ENCODE assay signal across 8 cellular contexts in genomic region chr1:42766723-42767509, GRCh38. TPM values are rescaled to one million over a fixed set of nuclear protein-coding genes. Genes with fewer than 3 reads are reported as not detected.
DNase-seq lines count a peak whose midpoint lies in the region; ATAC-seq and TF ChIP-seq lines count a peak whose summit lies in the region.

Gene C1orf50 (plus strand): TSS chr1:42767249. CDS start chr1:42767312, 63 bp downstream.
Gene P3H1 (minus strand): TSS chr1:42767028. CDS start chr1:42766971, 57 bp downstream.

- H3K4me1 Mint-ChIP-seq in natural killer cell treated with Interleukin-12 subunit alpha and Interleukin-12 subunit beta and Interleukin-15 and Interleukin-18, amount 100 ng/mL, for 72 hours (ENCODE audit: low read depth in 2 of 2): peaks cover 16 to 21% of the 10 kb centered on the region in 2 donors

- no peak for TF ChIP-seq CTCF in Loucy (conservative IDR thresholded peaks at IDR 0.05; ENCODE audit: low read length)
- TF ChIP-seq CTCF in RWPE2 (IDR thresholded peaks at IDR 0.05; ENCODE audit: poor library complexity, severe bottlenecking): no peak
- no peak for TF ChIP-seq CTCF in fibroblast of pulmonary artery (IDR thresholded peaks at IDR 0.05; ENCODE audit: low read length, missing control alignments)

- H3K4me3 ChIP-seq in H7 (ENCODE audit: insufficient read depth, low read depth, low read length) (peak within 1 kb of the TSS; percentile 100), Loucy (ENCODE audit: low read length, poor library complexity, severe bottlenecking) (peak within 1 kb of the TSS; percentile 83), RWPE2 (ENCODE audit: severe bottlenecking) (peak within 1 kb of the TSS; percentile 83), fibroblast of pulmonary artery (replicated peaks; ENCODE audit: low read depth, low read length) (peak within 1 kb of the TSS; percentile 94)

- H3K4me3 Mint-ChIP-seq in natural killer cell treated with Interleukin-12 subunit alpha and Interleukin-12 subunit beta and Interleukin-15 and Interleukin-18, amount 100 ng/mL, for 72 hours: no peak within 1 kb of the TSS

- peak within 1 kb of the TSS; percentile 95 for H3K9ac ChIP-seq in ES-I3 (ENCODE audit: low read depth, low read length)
- peak within 1 kb of the TSS; percentile 80 for H3K9ac ChIP-seq in Loucy (ENCODE audit: low read depth, low read length, poor library complexity, severe bottlenecking)

- peaks cover 18% of the 10 kb centered on the region for H4K20me1 ChIP-seq in Loucy (ENCODE audit: insufficient read depth, low read length, poor library complexity, severe bottlenecking)

- DNase-seq in H7 (peak; percentile 99), RWPE2 (ENCODE audit: low spot score) (peak; percentile 99), fibroblast of pulmonary artery (ENCODE audit: low read depth) (peak; percentile 99)
- peak; percentile 100 for DNase-seq in activated effector memory CD4-positive, alpha-beta T cell treated with Interleukin-2 at 50 U/mL for 16 hours
- peak; percentile 100 for DNase-seq in natural killer cell treated with Interleukin-12 subunit alpha and Interleukin-12 subunit beta and Interleukin-15 and Interleukin-18, amount 100 ng/mL, for 72 hours (ENCODE audit: low spot score)
- peak; percentile 100 for DNase-seq in stimulated activated naive CD4-positive, alpha-beta T cell treated with Interleukin-2 at 50 U/mL for 16 hours (lab: John Stamatoyannopoulos, UW)

- H3K9me3 Mint-ChIP-seq in natural killer cell treated with Interleukin-12 subunit alpha and Interleukin-12 subunit beta and Interleukin-15 and Interleukin-18, amount 100 ng/mL, for 72 hours: no peaks in the 10 kb centered on the region

- H3K36me3 ChIP-seq in ES-I3 (ENCODE audit: insufficient read depth, low read length) (no peaks in the 10 kb centered on the region), H7 (replicated peaks; ENCODE audit: control insufficient read depth, insufficient read depth, low read length) (peaks cover 2% of the 10 kb centered on the region), Loucy (ENCODE audit: insufficient read depth, low read length) (peaks cover under 1% of the 10 kb centered on the region; the same call in 1 of the 2 replicates), RWPE2 (ENCODE audit: low read depth) (peaks cover 7% of the 10 kb centered on the region)

- peak within 1 kb of the TSS; percentile 37 for H3K27ac ChIP-seq in RWPE2 (ENCODE audit: poor library complexity, severe bottlenecking)

- H3K9me3 ChIP-seq in ES-I3 (ENCODE audit: control insufficient read depth, insufficient read depth, low read length) (no peaks in the 10 kb centered on the region), Loucy (ENCODE audit: insufficient read depth, low read depth, low read length) (no peaks in the 10 kb centered on the region), RWPE2 (ENCODE audit: severe bottlenecking) (no peaks in the 10 kb centered on the region)

- H3K79me2 ChIP-seq in Loucy (ENCODE audit: insufficient read depth, low read length): peaks cover 74% of the 10 kb centered on the region

- peaks cover 6% of the 10 kb centered on the region for H3K36me3 Mint-ChIP-seq in natural killer cell treated with Interleukin-12 subunit alpha and Interleukin-12 subunit beta and Interleukin-15 and Interleukin-18, amount 100 ng/mL, for 72 hours

- no peaks in the 10 kb centered on the region for H3F3A ChIP-seq in Loucy (ENCODE audit: low read depth)

- peak; percentile 92 for ATAC-seq in RWPE2 (ENCODE audit: low read depth)
- ATAC-seq in natural killer cell treated with Interleukin-12 subunit alpha and Interleukin-12 subunit beta and Interleukin-15 and Interleukin-18, amount 100 ng/mL, for 72 hours: peak; percentile 97 to 98

- H3K27ac Mint-ChIP-seq in natural killer cell treated with Interleukin-12 subunit alpha and Interleukin-12 subunit beta and Interleukin-15 and Interleukin-18, amount 100 ng/mL, for 72 hours: peak within 1 kb of the TSS in 1 of 2 donors; percentile 87

- no peaks in the 10 kb centered on the region for H3K9me2 ChIP-seq in Loucy (replicated peaks; ENCODE audit: low read depth, low read length)

- H3K4me1 ChIP-seq in ES-I3 (ENCODE audit: insufficient read depth, low read length) (peaks cover 10% of the 10 kb centered on the region), Loucy (ENCODE audit: insufficient read depth, low read length, poor library complexity, severe bottlenecking) (peaks cover 52% of the 10 kb centered on the region), RWPE2 (ENCODE audit: insufficient read depth, poor library complexity, severe bottlenecking) (peaks cover 4% of the 10 kb centered on the region)

- H3K27me3 ChIP-seq in H7 (ENCODE audit: control insufficient read depth, insufficient read depth, low read length): no peaks in the 10 kb centered on the region
- H3K27me3 ChIP-seq in Loucy (ENCODE audit: insufficient read depth, low read length, poor library complexity, severe bottlenecking): no peaks in the 10 kb centered on the region
- no peaks in the 10 kb centered on the region for H3K27me3 ChIP-seq in RWPE2 (ENCODE audit: insufficient read depth, poor library complexity, severe bottlenecking)

- H3K4me2 ChIP-seq in Loucy (ENCODE audit: low read depth, low read length, poor library complexity, severe bottlenecking): peak within 1 kb of the TSS; percentile 95

- peak within 1 kb of the TSS; percentile 89 for H2AFZ ChIP-seq in Loucy (ENCODE audit: low read length)

- H3K27me3 Mint-ChIP-seq in natural killer cell treated with Interleukin-12 subunit alpha and Interleukin-12 subunit beta and Interleukin-15 and Interleukin-18, amount 100 ng/mL, for 72 hours: no peaks in the 10 kb centered on the region

RNA-seq across cellular contexts. Expression of gene C1orf50, which starts in this region (rescaled TPM):
- 6.2 and 8.2 TPM in 2 replicates for total RNA-seq in H7 (2014; rRNA removed; shearing (Covaris generic))
- total RNA-seq in natural killer cell treated with Interleukin-12 subunit alpha and Interleukin-12 subunit beta and Interleukin-15 and Interleukin-18, amount 100 ng/mL, for 72 hours: 1 to 10 TPM; 8.7 to 9.5 TPM

RNA-seq across cellular contexts. Expression of gene P3H1, which starts in this region (rescaled TPM):
- 139 and 148 TPM in 2 replicates for total RNA-seq in H7 (2014; rRNA removed; shearing (Covaris generic))
- total RNA-seq in natural killer cell treated with Interleukin-12 subunit alpha and Interleukin-12 subunit beta and Interleukin-15 and Interleukin-18, amount 100 ng/mL, for 72 hours: 10 to 100 TPM; 35.7 to 52.3 TPM

Comparison
In these comparisons a context has a peak if more than half of its experiments do, and no peak if none do; other contexts are left out.
1. Peak in every context shown above with its lines: DNase-seq, ATAC-seq, H3K4me3 ChIP-seq and H3K27ac ChIP-seq.